9 cellular contexts compared by ENCODE assay signal in the genomic region with DNA sequence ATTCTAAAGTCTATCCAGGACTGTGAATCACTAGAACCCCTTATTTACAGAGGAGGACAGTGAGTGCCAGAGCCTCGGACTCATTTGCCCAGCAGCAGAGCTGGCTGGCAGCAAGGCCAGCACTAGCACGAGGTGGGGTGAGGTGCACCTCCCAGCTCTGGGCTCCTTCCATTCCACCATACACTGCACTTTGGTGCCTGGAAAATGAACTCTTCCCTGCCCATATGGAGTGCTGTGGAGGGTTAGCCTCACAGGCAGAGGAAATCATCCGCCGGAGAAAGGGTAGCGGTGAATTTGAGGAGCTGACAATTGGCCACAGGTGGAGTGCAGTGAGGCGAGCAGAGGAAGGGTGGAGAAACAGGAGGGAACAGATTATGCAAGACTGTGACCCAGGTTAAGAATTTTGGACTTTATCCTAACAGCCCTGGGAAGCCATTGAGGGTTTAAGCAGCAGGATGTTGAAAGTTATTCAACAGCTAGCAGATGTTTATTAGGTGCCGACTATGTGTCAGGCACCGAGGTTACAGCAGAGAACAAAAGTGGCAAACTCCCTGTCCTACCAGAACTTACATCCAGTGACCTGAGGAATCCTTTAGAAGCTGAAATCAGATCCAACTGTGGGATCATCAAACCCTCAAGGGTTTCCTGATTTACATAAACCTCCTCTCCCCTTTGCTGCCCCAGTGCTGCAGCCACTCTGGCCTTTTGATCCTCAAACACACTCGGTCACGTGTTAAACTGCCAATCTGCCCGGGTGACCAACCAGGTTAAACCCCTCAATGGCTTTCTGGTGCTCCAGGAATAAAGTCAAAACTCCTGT. TPM values are rescaled to one million over a fixed set of nuclear protein-coding genes. Genes with fewer than 3 reads are reported as not detected.
DNase-seq lines count a peak whose midpoint lies in the region; ATAC-seq and TF ChIP-seq lines count a peak whose summit lies in the region.
"Had no signal": no experiment of that assay in that cellular context is flagged by ENCODE, and none has a peak within 500 bp of the region (broad histone marks: within the 10 kb centered on the region; RNA-seq: fewer than 3 reads in every experiment).

No MANE protein-coding gene starts in this region.

- H3K36me3 ChIP-seq in esophagus squamous epithelium (peaks cover 0 to 14% (median 0%) of the 10 kb centered on the region in 3 donors), muscle layer of duodenum (ENCODE audit: control insufficient read depth in 1 of 2, insufficient read depth in 2 of 2, low read length in 2 of 2) (no peaks in the 10 kb centered on the region)

- no peaks in the 10 kb centered on the region for H3K9me3 ChIP-seq in esophagus squamous epithelium
- no peaks in the 10 kb centered on the region for H3K9me3 ChIP-seq in muscle layer of duodenum (ENCODE audit: control insufficient read depth in 1 of 2, low read length in 2 of 2)

- H3K27me3 ChIP-seq in esophagus squamous epithelium (no peaks in the 10 kb centered on the region), muscle layer of duodenum (ENCODE audit: low read depth, low read length) (no peaks in the 10 kb centered on the region)

- H3K4me3 ChIP-seq in AG10803 (ENCODE audit: low read length) (no peak overlapping the region), esophagus squamous epithelium (peak overlapping the region in 3 of 4 donors; percentile 0 to 22 (median 1)), muscle layer of duodenum (ENCODE audit: low read depth in 1 of 2, low read length in 2 of 2) (no peak overlapping the region)

- H3K4me1 ChIP-seq in esophagus squamous epithelium (peaks cover 38 to 100% (median 63%) of the 10 kb centered on the region in 3 donors), muscle layer of duodenum (ENCODE audit: control insufficient read depth in 1 of 2, insufficient read depth in 2 of 2, low read length in 2 of 2) (peaks cover 16 to 37% of the 10 kb centered on the region in 2 donors)

- no peak for TF ChIP-seq POLR2A in esophagus squamous epithelium (IDR thresholded peaks at IDR 0.05)

- no peak for TF ChIP-seq CTCF in AG10803 (conservative IDR thresholded peaks at IDR 0.05; ENCODE audit: low read length)
- no peak for TF ChIP-seq CTCF in esophagus squamous epithelium (IDR thresholded peaks at IDR 0.05)

- intact Hi-C loops in esophagus squamous epithelium (cut with DNase I), result no loop called here

- DNase-seq in AG10803 (ENCODE audit: low read depth) (peak; percentile 61), esophagus squamous epithelium (lab: John Stamatoyannopoulos, UW) (no peak)
- no peak for DNase-seq in activated CD8-positive, alpha-beta memory T cell treated with anti-CD3 and anti-CD28 coated beads for 24 hours
- DNase-seq: NCI-H2029 had no signal

- ATAC-seq in GM21515 (IDR thresholded peaks at IDR 0.05; ENCODE audit: unreplicated experiment), result no peak
- ATAC-seq in HG03354 (IDR thresholded peaks at IDR 0.05; ENCODE audit: poor library complexity, severe bottlenecking, unreplicated experiment), result no peak
- ATAC-seq in HG02678 (IDR thresholded peaks at IDR 0.05; ENCODE audit: unreplicated experiment), result no peak

- peak overlapping the region; percentile 81 to 90 (median 85) for H3K27ac ChIP-seq in esophagus squamous epithelium
- H3K27ac ChIP-seq in muscle layer of duodenum (ENCODE audit: low read length), result peak overlapping the region; percentile 65

- 28 to 30% methylated on average over 11 of the region's 11 CpGs for WGBS in esophagus squamous epithelium, 2 donors

TF ChIP-seq in PFSK-1, 5 proteins besides CTCF, POLR2A, EP300 and RAD21:
- no peak for TF ChIP-seq FOXP2 (optimal IDR thresholded peaks at IDR 0.05; ENCODE audit: borderline replicate concordance, extremely low read depth, extremely low read length, insufficient read depth)
- TF ChIP-seq SIN3A (IDR thresholded peaks at IDR 0.05; ENCODE audit: borderline replicate concordance, insufficient read depth, low read length), result 0 out of 2 replicates have a peak, but pooled peaks have one; percentile 66
- 0 out of 4 replicates have a peak, but pooled peaks of 1 of the 2 experiments have one; percentile 37 for TF ChIP-seq REST (IDR thresholded peaks at IDR 0.05; ENCODE audit: insufficient read depth in 1 of 2, low read depth in 2 of 2, low read length in 2 of 2)

RNA-seq across cellular contexts. Expression of gene TRIM26, which starts 6.2 kb away (rescaled TPM):
- 33.7 TPM for polyA plus RNA-seq in PFSK-1 (2012; ENCODE audit: insufficient read length, low read depth)
- total RNA-seq in esophagus squamous epithelium, result 10 to 100 TPM; 52.3 to 76.3 (median 63.3) TPM

RNA-seq across cellular contexts. Expression of gene TRIM15, which starts 43.7 kb away (rescaled TPM):
- polyA plus RNA-seq in PFSK-1 (2012; ENCODE audit: insufficient read length, low read depth), result not detected
- not detected for total RNA-seq in esophagus squamous epithelium

RNA-seq across cellular contexts. Expression of gene TRIM10, which starts 46.0 kb away (rescaled TPM):
- polyA plus RNA-seq in PFSK-1 (2012; ENCODE audit: insufficient read length, low read depth), result not detected
- not detected for total RNA-seq in esophagus squamous epithelium

Comparison
In these comparisons a context has a peak if more than half of its experiments do, and no peak if none do; other contexts are left out.
1. H3K4me3 ChIP-seq: peak in esophagus squamous epithelium (3 of 4); none in AG10803 (single experiment) and muscle layer of duodenum (0 of 2).